In the genomic region with DNA sequence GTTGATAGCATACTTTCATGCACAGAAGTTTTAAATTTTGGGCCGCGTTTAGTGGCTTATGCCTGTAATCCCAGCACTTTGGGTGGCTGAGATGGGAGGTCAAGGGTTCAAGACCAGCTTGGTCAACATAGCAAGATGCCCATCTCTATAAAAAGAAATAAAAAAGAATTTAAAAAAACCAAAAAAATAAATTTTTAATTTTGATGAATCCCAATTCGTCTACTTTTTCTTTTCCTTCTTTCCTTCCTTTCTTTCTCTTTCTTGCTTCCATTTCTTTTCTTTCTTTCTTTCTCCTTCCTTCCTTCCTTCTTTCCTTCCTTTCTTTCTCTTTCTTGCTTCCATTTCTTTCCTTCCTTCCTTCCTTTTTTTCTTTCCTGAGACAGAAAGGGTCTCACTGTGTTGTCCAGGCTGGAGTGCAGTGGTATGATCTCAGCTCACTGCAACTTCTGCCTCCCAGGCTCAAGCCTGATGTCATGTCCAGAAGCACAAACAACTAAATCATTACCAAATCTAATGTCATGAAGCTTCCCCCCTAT, we compare ENCODE assay signal across 29 cellular contexts.
"Had no signal": no experiment of that assay in that cellular context is flagged by ENCODE, and none has a peak within 500 bp of the region (broad histone marks: within the 10 kb centered on the region; RNA-seq: fewer than 3 reads in every experiment).

No MANE protein-coding gene starts in this region.

- ATAC-seq: stimulated activated effector memory CD8-positive, alpha-beta T cell treated with anti-CD3 and anti-CD28 coated beads, Interleukin-12 subunit alpha, Interleukin-12 subunit beta, amount 100 ng/mL, for 72 hours; stimulated activated memory B cell treated with anti-CD40 and anti-IgM and Interleukin-4, amounts not matched to agents 10 μg/mL and 1 μg/mL and 100 μg/mL, for 72 hours; stimulated activated naive B cell treated with anti-CD40 and anti-IgM and Interleukin-4, amounts not matched to agents 10 μg/mL and 1 μg/mL and 100 μg/mL, for 72 hours; stimulated activated naive CD8-positive, alpha-beta T cell treated with anti-CD3 and anti-CD28 coated beads, Interleukin-15, amount 100 ng/mL, for 72 hours; stimulated activated naive CD8-positive, alpha-beta T cell treated with anti-CD3 and anti-CD28 coated beads, Interleukin-15, Interleukin-2, amounts not matched to agents 100 U/mL and 50 U/mL, for 24 hours; upper lobe of right lung had no signal

- H3K27me3 ChIP-seq: stomach, suprapubic skin, testis, thyroid gland, tibial artery, tibial nerve, upper lobe of left lung, upper lobe of right lung, uterus, vagina had no signal

- H3K4me3 ChIP-seq: stomach, suprapubic skin, testis, thoracic aorta, thyroid gland, tibial artery, tibial nerve, transverse colon, upper lobe of left lung, upper lobe of right lung, uterus, vagina had no signal

- H3K27ac ChIP-seq: stomach, suprapubic skin, testis, thoracic aorta, thyroid gland, tibial artery, tibial nerve, transverse colon, upper lobe of left lung, upper lobe of right lung, uterus, vagina had no signal

- H3K9me3 Mint-ChIP-seq: stimulated activated effector memory CD8-positive, alpha-beta T cell treated with anti-CD3 and anti-CD28 coated beads, Interleukin-12 subunit alpha, Interleukin-12 subunit beta, amount 100 ng/mL, for 72 hours; stimulated activated memory B cell treated with anti-CD40 and anti-IgM and Interleukin-4, amounts not matched to agents 10 μg/mL and 1 μg/mL and 100 μg/mL, for 72 hours; stimulated activated naive B cell treated with anti-CD40 and anti-IgM and Interleukin-4, amounts not matched to agents 10 μg/mL and 1 μg/mL and 100 μg/mL, for 72 hours; stimulated activated naive CD8-positive, alpha-beta T cell treated with anti-CD3 and anti-CD28 coated beads, Interleukin-15, amount 100 ng/mL, for 72 hours; stimulated activated naive CD8-positive, alpha-beta T cell treated with anti-CD3 and anti-CD28 coated beads, Interleukin-15, Interleukin-2, amounts not matched to agents 100 ng/mL and 50 ng/mL, for 24 hours; type B pancreatic cell had no signal

- H3K4me1 Mint-ChIP-seq: stimulated activated effector memory CD8-positive, alpha-beta T cell treated with anti-CD3 and anti-CD28 coated beads, Interleukin-12 subunit alpha, Interleukin-12 subunit beta, amount 100 ng/mL, for 72 hours; stimulated activated memory B cell treated with anti-CD40 and anti-IgM and Interleukin-4, amounts not matched to agents 10 μg/mL and 1 μg/mL and 100 μg/mL, for 72 hours; stimulated activated naive B cell treated with anti-CD40 and anti-IgM and Interleukin-4, amounts not matched to agents 10 μg/mL and 1 μg/mL and 100 μg/mL, for 72 hours; stimulated activated naive CD8-positive, alpha-beta T cell treated with anti-CD3 and anti-CD28 coated beads, Interleukin-15, amount 100 ng/mL, for 72 hours had no signal

- H3K4me3 Mint-ChIP-seq: stimulated activated effector memory CD8-positive, alpha-beta T cell treated with anti-CD3 and anti-CD28 coated beads, Interleukin-12 subunit alpha, Interleukin-12 subunit beta, amount 100 ng/mL, for 72 hours; stimulated activated memory B cell treated with anti-CD40 and anti-IgM and Interleukin-4, amounts not matched to agents 10 μg/mL and 1 μg/mL and 100 μg/mL, for 72 hours; stimulated activated naive B cell treated with anti-CD40 and anti-IgM and Interleukin-4, amounts not matched to agents 10 μg/mL and 1 μg/mL and 100 μg/mL, for 72 hours; stimulated activated naive CD8-positive, alpha-beta T cell treated with anti-CD3 and anti-CD28 coated beads, Interleukin-15, amount 100 ng/mL, for 72 hours; stimulated activated naive CD8-positive, alpha-beta T cell treated with anti-CD3 and anti-CD28 coated beads, Interleukin-15, Interleukin-2, amounts not matched to agents 100 ng/mL and 50 ng/mL, for 24 hours; type B pancreatic cell had no signal

- FAIRE-seq: urothelium cell line had no signal

- H3K27ac Mint-ChIP-seq: stimulated activated effector memory CD8-positive, alpha-beta T cell treated with anti-CD3 and anti-CD28 coated beads, Interleukin-12 subunit alpha, Interleukin-12 subunit beta, amount 100 ng/mL, for 72 hours; stimulated activated memory B cell treated with anti-CD40 and anti-IgM and Interleukin-4, amounts not matched to agents 10 μg/mL and 1 μg/mL and 100 μg/mL, for 72 hours; stimulated activated naive B cell treated with anti-CD40 and anti-IgM and Interleukin-4, amounts not matched to agents 10 μg/mL and 1 μg/mL and 100 μg/mL, for 72 hours; stimulated activated naive CD8-positive, alpha-beta T cell treated with anti-CD3 and anti-CD28 coated beads, Interleukin-15, Interleukin-2, amounts not matched to agents 100 ng/mL and 50 ng/mL, for 24 hours; type B pancreatic cell had no signal

- H3K9me3 ChIP-seq: suprapubic skin, testis, thoracic aorta, thyroid gland, tibial artery, transverse colon, upper lobe of left lung, upper lobe of right lung, uterus, vagina had no signal

- H3K27me3 Mint-ChIP-seq: type B pancreatic cell had no signal

- H3K4me1 ChIP-seq: stomach, suprapubic skin, testis, thyroid gland, tibial artery, tibial nerve, transverse colon, upper lobe of left lung, upper lobe of right lung, uterus, vagina had no signal

- H3K36me3 ChIP-seq: stomach, suprapubic skin, thoracic aorta, thyroid gland, tibial artery, tibial nerve, transverse colon, upper lobe of left lung, upper lobe of right lung, uterus, vagina had no signal

- H3K36me3 Mint-ChIP-seq: stimulated activated effector memory CD8-positive, alpha-beta T cell treated with anti-CD3 and anti-CD28 coated beads, Interleukin-12 subunit alpha, Interleukin-12 subunit beta, amount 100 ng/mL, for 72 hours; stimulated activated memory B cell treated with anti-CD40 and anti-IgM and Interleukin-4, amounts not matched to agents 10 μg/mL and 1 μg/mL and 100 μg/mL, for 72 hours; stimulated activated naive B cell treated with anti-CD40 and anti-IgM and Interleukin-4, amounts not matched to agents 10 μg/mL and 1 μg/mL and 100 μg/mL, for 72 hours; type B pancreatic cell had no signal

- DNase-seq: stimulated activated CD4-positive, alpha-beta T cell treated with anti-CD3 and anti-CD28 coated beads, Interleukin-2, amount 100 ng/mL, for 48 hours; stimulated activated CD4-positive, alpha-beta T cell treated with anti-CD3 and anti-CD28 coated beads, Interleukin-4, amount 100 ng/mL, for 1 hour; stimulated activated CD4-positive, alpha-beta T cell treated with anti-CD3 and anti-CD28 coated beads, Interleukin-4, amount 100 ng/mL, for 24 hours; stimulated activated CD4-positive, alpha-beta T cell treated with anti-CD3 and anti-CD28 coated beads, Interleukin-4, amount 100 ng/mL, for 4 hours; stimulated activated CD8-positive, alpha-beta memory T cell treated with anti-CD3 and anti-CD28 coated beads, Interleukin-4, amount 100 ng/mL, for 48 hours; stimulated activated naive B cell treated with anti-CD40 and anti-IgM and Interleukin-4, amounts not matched to agents 10 μg/mL and 1 μg/mL and 100 μg/mL, for 72 hours; stimulated activated naive CD4-positive, alpha-beta T cell; stimulated activated naive CD4-positive, alpha-beta T cell treated with Interleukin-2 at 50 U/mL for 16 hours; stimulated activated naive CD8-positive, alpha-beta T cell treated with anti-CD3 and anti-CD28 coated beads, Interleukin-15, amount 100 ng/mL, for 72 hours; stimulated activated naive CD8-positive, alpha-beta T cell treated with anti-CD3 and anti-CD28 coated beads, Interleukin-15, Interleukin-2, amounts not matched to agents 100 U/mL and 50 U/mL, for 24 hours; stomach; substantia nigra; testis; thyroid gland; tibial artery; transverse colon; trophoblast cell; upper lobe of left lung; upper lobe of right lung; uterus had no signal
